In the genomic region with DNA sequence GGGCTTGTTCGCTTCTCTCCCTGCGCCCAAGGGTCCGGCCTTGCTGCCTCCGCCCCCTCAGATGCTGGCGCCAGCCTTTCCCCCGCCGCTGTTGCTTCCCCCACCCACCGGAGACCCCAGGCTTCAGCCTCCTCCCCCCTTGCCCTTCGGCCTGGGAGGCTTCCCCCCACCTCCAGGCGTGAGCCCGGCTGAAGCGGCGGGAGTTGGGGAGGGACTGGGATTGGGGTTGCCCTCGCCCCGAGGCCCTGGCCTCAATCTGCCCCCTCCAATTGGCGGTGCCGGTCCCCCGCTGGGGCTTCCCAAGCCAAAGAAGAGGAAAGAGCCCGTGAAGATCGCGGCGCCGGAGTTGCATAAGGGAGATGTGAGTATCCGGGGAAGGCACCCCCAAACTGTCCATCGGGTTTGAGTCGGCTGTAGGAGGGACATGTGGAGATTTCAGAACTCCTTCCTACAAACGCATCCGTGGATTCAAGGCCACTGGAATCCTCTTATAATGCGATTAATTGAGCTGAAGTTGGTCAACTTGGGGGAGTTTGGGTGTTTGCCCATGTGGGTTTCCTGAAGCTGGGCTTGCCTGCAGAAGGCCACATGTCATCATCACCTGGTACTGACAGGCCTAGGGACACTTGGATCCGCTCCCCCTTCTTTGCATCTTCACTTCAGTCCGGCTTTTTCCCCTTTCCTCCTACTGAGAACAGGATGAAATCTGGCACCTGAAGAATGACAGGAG, we compare ENCODE assay signal across 1 cellular context.
A peak's percentile ranks its signal among the peaks of the same experiment; 100 is the strongest.
TF ChIP-seq lines count a peak whose summit lies in the region.

No MANE protein-coding gene starts in this region.

TF ChIP-seq in K562, 482 proteins besides CTCF, POLR2A, EP300 and RAD21 (continued from another document):
- TF ChIP-seq TFAP4 (CRISPR knock-in tag; IDR thresholded peaks at IDR 0.05; ENCODE audit: borderline replicate concordance): peak; percentile 38; the same call in 1 of the 2 replicates
- TF ChIP-seq PHF21A (IDR thresholded peaks at IDR 0.05; ENCODE audit: borderline replicate concordance, low read depth): no peak
- TF ChIP-seq, protein P1, sequence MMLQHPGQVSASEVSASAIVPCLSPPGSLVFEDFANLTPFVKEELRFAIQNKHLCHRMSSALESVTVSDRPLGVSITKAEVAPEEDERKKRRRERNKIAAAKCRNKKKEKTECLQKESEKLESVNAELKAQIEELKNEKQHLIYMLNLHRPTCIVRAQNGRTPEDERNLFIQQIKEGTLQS (IDR thresholded peaks at IDR 0.05): peak; percentile 51; the same call in 1 of the 2 replicates
- TF ChIP-seq, protein P1 (CRISPR knock-in tag; conservative IDR thresholded peaks at IDR 0.05): no peak
- no peak for TF ChIP-seq MAFG (tag; conservative IDR thresholded peaks at IDR 0.05)
- no peak for TF ChIP-seq SIX5 (IDR thresholded peaks at IDR 0.05; ENCODE audit: borderline replicate concordance in 1 of 2, insufficient read depth in 1 of 2, low read depth in 1 of 2, low read length in 2 of 2)
- no peak for TF ChIP-seq ESRRA (IDR thresholded peaks at IDR 0.05; ENCODE audit: borderline replicate concordance, low read depth)
- no peak for TF ChIP-seq ARNT (IDR thresholded peaks at IDR 0.05)
- no peak for TF ChIP-seq ZNF280B (CRISPR knock-in tag; IDR thresholded peaks at IDR 0.05)
- no peak for TF ChIP-seq PURB (CRISPR knock-in tag; IDR thresholded peaks at IDR 0.05; ENCODE audit: low read depth)
- TF ChIP-seq ZNF707 (CRISPR knock-in tag; conservative IDR thresholded peaks at IDR 0.05): no peak
- no peak for TF ChIP-seq CBX5 (IDR thresholded peaks at IDR 0.05; ENCODE audit: borderline replicate concordance, low read depth)
- no peak for TF ChIP-seq IRF9 (tag; IDR thresholded peaks at IDR 0.05)
- TF ChIP-seq, protein P2, sequence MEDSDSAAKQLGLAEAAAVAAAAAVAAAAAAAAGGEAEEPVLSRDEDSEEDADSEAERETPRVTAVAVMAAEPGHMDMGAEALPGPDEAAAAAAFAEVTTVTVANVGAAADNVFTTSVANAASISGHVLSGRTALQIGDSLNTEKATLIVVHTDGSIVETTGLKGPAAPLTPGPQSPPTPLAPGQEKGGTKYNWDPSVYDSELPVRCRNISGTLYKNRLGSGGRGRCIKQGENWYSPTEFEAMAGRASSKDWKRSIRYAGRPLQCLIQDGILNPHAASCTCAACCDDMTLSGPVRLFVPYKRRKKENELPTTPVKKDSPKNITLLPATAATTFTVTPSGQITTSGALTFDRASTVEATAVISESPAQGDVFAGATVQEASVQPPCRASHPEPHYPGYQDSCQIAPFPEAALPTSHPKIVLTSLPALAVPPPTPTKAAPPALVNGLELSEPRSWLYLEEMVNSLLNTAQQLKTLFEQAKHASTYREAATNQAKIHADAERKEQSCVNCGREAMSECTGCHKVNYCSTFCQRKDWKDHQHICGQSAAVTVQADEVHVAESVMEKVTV (CRISPR knock-in tag; IDR thresholded peaks at IDR 0.05): no peak
- TF ChIP-seq STAT6 (CRISPR knock-in tag; IDR thresholded peaks at IDR 0.05): no peak
- TF ChIP-seq SOX6 (IDR thresholded peaks at IDR 0.05): no peak
- no peak for TF ChIP-seq GABPB2 (CRISPR knock-in tag; conservative IDR thresholded peaks at IDR 0.05)
- no peak for TF ChIP-seq TEAD4 (IDR thresholded peaks at IDR 0.05; ENCODE audit: low read length)
- no peak for TF ChIP-seq TEAD4 (CRISPR knock-in tag; IDR thresholded peaks at IDR 0.05; ENCODE audit: borderline replicate concordance)
- peak in 1 of 2 experiments; percentile 44; a peak in 1 of 4 replicates for TF ChIP-seq FOXA3 (CRISPR knock-in tag; conservative IDR thresholded peaks at IDR 0.05 in 1 of 2, IDR thresholded peaks at IDR 0.05 in 1 of 2)
- TF ChIP-seq, protein P3, sequence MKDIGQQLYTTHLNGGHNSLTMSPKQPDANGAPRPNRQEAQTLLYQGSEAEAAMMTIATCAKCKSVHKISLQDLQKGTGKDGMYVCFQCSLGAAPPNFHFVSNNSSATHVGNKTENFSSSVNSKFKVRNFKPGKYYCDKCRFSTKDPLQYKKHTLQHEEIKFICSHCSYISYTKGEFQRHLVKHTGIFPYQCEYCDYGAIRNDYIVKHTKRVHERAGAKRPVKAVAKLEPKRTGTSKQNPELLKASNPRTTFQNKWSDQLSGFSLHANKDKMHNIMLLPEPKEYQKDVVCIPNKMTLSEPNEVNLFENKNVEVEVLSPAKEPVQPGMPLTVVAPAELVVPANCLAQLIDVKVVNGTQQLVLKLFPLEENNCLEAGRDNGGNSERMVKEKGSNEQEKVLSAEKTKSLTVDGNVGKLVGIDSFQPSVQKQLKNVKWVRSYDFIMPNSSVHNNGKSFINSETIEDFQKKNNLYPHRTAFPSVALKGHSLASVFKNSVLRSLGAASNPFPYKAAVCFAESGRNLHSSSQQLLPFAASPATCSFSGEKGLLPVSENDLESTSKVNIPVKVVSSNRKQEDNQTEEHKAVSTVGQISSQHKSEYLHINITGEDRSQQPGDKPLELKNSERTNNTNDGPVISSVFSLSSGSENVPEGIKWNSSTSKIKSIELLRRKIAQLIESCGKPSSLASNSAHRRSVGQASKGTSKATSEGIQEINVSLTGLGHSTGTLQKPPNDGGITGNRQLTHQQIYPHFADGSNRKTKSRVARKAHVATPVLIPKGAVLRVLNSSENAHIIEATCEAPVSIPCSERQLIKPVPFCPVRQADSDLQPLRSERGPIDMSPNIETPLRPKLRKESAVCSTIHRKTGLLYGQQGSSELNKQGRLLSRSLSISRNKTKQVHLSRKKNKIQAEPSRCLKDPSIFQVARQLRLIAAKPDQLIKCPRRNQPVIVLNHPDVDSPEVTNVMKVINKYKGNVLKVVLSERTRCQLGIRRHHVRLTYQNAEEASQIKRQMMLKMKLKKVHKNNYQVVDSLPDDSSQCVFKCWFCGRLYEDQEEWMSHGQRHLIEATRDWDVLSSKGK (CRISPR knock-in tag; IDR thresholded peaks at IDR 0.05): no peak
- TF ChIP-seq ZNF140 (CRISPR knock-in tag; IDR thresholded peaks at IDR 0.05): no peak
- TF ChIP-seq HNRNPL (IDR thresholded peaks at IDR 0.05; ENCODE audit: low read depth, low read length): no peak
